8 cellular contexts compared by ENCODE assay signal in the genomic region with DNA sequence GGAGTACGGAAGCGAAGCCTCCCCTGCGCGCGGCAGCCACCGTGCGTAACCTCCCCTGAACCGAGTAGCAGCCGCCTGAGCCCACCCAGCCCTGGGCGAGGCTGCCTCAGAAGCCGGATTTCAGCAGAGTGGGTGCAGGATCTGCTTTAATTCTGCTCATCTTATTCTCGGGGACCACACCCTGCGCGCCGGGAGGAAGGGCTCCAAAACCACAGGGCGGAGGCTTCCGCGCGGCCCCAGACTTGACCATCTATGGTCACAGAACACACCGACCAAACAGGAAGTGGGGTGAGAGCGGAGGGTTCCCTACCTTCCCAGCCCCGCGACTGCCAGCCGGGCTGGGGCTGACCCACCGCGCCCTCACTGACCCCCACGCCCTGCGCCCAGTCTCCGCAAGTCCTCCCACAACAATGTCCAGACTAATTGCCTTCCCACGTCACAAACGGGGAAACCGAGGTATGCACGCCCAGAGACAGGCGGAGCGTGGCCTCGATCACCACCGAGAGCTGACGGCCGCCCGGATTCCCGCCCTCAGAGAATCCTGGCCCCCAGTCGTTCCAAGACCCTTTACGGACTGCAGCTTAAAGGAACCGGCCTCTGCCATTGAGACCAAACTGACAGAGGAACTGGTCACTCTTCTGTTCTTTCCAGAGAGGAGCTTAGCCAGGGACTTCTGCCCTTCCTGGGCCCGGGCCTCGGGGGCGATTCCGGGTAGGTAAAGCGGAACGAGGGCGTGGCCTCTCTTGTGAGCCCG. TPM values are rescaled to one million over a fixed set of nuclear protein-coding genes. Genes with fewer than 3 reads are reported as not detected.
DNase-seq lines count a peak whose midpoint lies in the region; ATAC-seq and TF ChIP-seq lines count a peak whose summit lies in the region.

No MANE protein-coding gene starts in this region.

- H3K36me3 Mint-ChIP-seq in activated CD8-positive, alpha-beta T cell treated with anti-CD3 and anti-CD28 coated beads for 36 hours (ENCODE audit: low read depth): peaks cover 31% of the 10 kb centered on the region
- peaks cover 13% of the 10 kb centered on the region for H3K36me3 Mint-ChIP-seq in memory B cell

- peak; percentile 96 for TF ChIP-seq POLR2A in GM19099 (IDR thresholded peaks at IDR 0.05; ENCODE audit: extremely low read depth, insufficient read length, low read depth)

- intact Hi-C loops in activated CD8-positive, alpha-beta T cell treated with anti-CD3 and anti-CD28 coated beads for 36 hours (cut with micrococcal nuclease): loop anchor here (10.0 kb wide), 2 partner anchors 115 to 225 kb away; no protein-coding TSS in a partner anchor

- CTCF ChIA-PET in activated CD8-positive, alpha-beta T cell treated with anti-CD3 and anti-CD28 coated beads for 36 hours (lab: Charles Lee): interaction anchor here (0.9 to 1.9 kb wide), 5 partner anchors 10 to 138 kb away, joined by 3 to 7 read pairs (median 4); no protein-coding TSS in a partner anchor

- DNase-seq in NCI-H748 treated with DMSO at 0.1 percent for 48 hours (lab: John Stamatoyannopoulos, UW) (peak; percentile 100), memory B cell (ENCODE audit: low spot score in 2 of 2) (peak; percentile 58)
- DNase-seq in activated CD8-positive, alpha-beta T cell treated with anti-CD3 and anti-CD28 coated beads for 36 hours: peak; percentile 91
- DNase-seq in effector CD4-positive, alpha-beta T cell: peak; percentile 51
- peak; percentile 32 to 42 for DNase-seq in stimulated activated CD8-positive, alpha-beta memory T cell treated with anti-CD3 and anti-CD28 coated beads, Interleukin-15, amount 100 ng/mL, for 4 hours (ENCODE audit: low read depth in 2 of 2)

- no peaks in the 10 kb centered on the region for H3K9me3 Mint-ChIP-seq in activated CD8-positive, alpha-beta T cell treated with anti-CD3 and anti-CD28 coated beads for 36 hours
- no peaks in the 10 kb centered on the region for H3K9me3 Mint-ChIP-seq in memory B cell

- TF ChIP-seq CTCF in C4-2B (conservative IDR thresholded peaks at IDR 0.05): no peak
- TF ChIP-seq CTCF in activated CD8-positive, alpha-beta T cell treated with anti-CD3 and anti-CD28 coated beads for 36 hours (IDR thresholded peaks at IDR 0.05): no peak

- peak overlapping the region; percentile 94 for H3K4me3 Mint-ChIP-seq in activated CD8-positive, alpha-beta T cell treated with anti-CD3 and anti-CD28 coated beads for 36 hours
- peak overlapping the region; percentile 92 for H3K4me3 Mint-ChIP-seq in memory B cell

- POLR2A ChIA-PET in activated CD8-positive, alpha-beta T cell treated with anti-CD3 and anti-CD28 coated beads for 36 hours (lab: Charles Lee): interaction anchor here (0.6 to 2.6 kb wide), 14 partner anchors 8 to 301 kb away, joined by 3 to 11 read pairs (median 4); partner anchors contain the start of genes MFSD2A and PPIE

- H3K4me1 Mint-ChIP-seq in activated CD8-positive, alpha-beta T cell treated with anti-CD3 and anti-CD28 coated beads for 36 hours (ENCODE audit: low read depth): peaks cover 48% of the 10 kb centered on the region
- H3K4me1 Mint-ChIP-seq in memory B cell: peaks cover 37% of the 10 kb centered on the region

- ATAC-seq in HG03342 (IDR thresholded peaks at IDR 0.05; ENCODE audit: unreplicated experiment) (peak; percentile 56), memory B cell (ENCODE audit: low read depth) (peak; percentile 41)
- ATAC-seq in activated CD8-positive, alpha-beta T cell treated with anti-CD3 and anti-CD28 coated beads for 36 hours: peak; percentile 45

- H3K27me3 Mint-ChIP-seq in activated CD8-positive, alpha-beta T cell treated with anti-CD3 and anti-CD28 coated beads for 36 hours: no peaks in the 10 kb centered on the region
- H3K27me3 Mint-ChIP-seq in memory B cell: no peaks in the 10 kb centered on the region

- peak overlapping the region; percentile 87 for H3K27ac ChIP-seq in C4-2B

- H3K27ac Mint-ChIP-seq in activated CD8-positive, alpha-beta T cell treated with anti-CD3 and anti-CD28 coated beads for 36 hours: peak overlapping the region; percentile 97
- H3K27ac Mint-ChIP-seq in memory B cell: peak overlapping the region; percentile 94

RNA-seq across cellular contexts. Expression of gene CAP1, which starts 0.6 kb away (rescaled TPM):
- total RNA-seq in activated CD8-positive, alpha-beta T cell treated with anti-CD3 and anti-CD28 coated beads for 36 hours: 100 to 1,000 TPM; 511 to 512 TPM

RNA-seq across cellular contexts. Expression of gene PPT1, which starts 57.1 kb away (rescaled TPM):
- 10 to 100 TPM; 60.6 to 69.1 TPM for total RNA-seq in activated CD8-positive, alpha-beta T cell treated with anti-CD3 and anti-CD28 coated beads for 36 hours

Comparison
In these comparisons a context has a peak if more than half of its experiments do, and no peak if none do; other contexts are left out.
1. Peak in every context shown above with its lines: DNase-seq, ATAC-seq and H3K27ac ChIP-seq.
2. DNase-seq: peak in every context shown above with its lines; median percentile 100 in NCI-H748 treated with DMSO at 0.1 percent for 48 hours; 91 in activated CD8-positive, alpha-beta T cell treated with anti-CD3 and anti-CD28 coated beads for 36 hours; 58 in memory B cell; 51 in effector CD4-positive, alpha-beta T cell; 37 in stimulated activated CD8-positive, alpha-beta memory T cell treated with anti-CD3 and anti-CD28 coated beads, Interleukin-15, amount 100 ng/mL, for 4 hours.